ENCODE assay signal across 19 cellular contexts in the genomic region with DNA sequence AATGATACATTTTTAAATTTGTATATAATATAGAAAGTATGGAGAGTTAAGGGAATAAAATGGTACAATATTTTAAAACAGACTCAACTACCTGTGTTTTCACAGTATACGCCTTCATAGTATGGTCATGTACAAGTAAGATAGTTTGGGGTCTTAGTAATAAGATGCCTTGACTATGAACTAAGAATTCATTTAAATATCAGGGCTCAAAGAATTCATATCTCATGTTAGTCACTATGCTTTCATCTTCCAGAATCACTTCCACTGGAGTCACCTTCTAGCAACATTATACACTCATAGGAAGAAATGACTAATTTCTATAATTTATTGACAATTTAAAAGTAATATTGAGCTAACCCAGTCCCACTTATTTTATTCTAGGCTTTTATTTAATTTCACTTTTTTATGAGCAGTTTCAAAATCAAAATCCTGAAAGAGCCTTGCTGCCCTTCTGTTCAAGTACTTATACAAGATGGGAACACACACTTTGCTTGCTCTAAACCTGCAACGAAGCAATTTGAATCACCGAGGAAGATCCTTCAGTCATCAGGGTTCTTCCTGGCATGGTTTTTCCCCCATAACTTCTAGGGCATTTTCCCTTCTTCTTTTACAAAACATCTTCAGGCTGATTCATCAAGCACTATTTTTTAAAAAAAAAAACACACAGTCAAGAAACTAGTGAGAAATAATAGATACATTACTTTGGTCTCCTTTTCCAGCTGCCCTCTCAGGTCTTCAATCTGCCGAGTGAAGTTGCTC.
DNase-seq lines count a peak whose midpoint lies in the region; ATAC-seq, FAIRE-seq and TF ChIP-seq lines count a peak whose summit lies in the region.
"Had no signal": no experiment of that assay in that cellular context is flagged by ENCODE, and none has a peak within 500 bp of the region (broad histone marks: within the 10 kb centered on the region; RNA-seq: fewer than 3 reads in every experiment).

No MANE protein-coding gene starts in this region.

- H3K23ac ChIP-seq in IMR-90 (ENCODE audit: low read depth, low read length), result no peak overlapping the region

- no peak overlapping the region for H2BK15ac ChIP-seq in IMR-90 (ENCODE audit: low read depth, low read length)

- no peak for TF ChIP-seq CTCF in IMR-90 (conservative IDR thresholded peaks at IDR 0.05; ENCODE audit: low read depth, low read length)
- TF ChIP-seq CTCF in bronchial epithelial cell (IDR thresholded peaks at IDR 0.05; ENCODE audit: insufficient read depth, low read length, severe bottlenecking), result no peak

- CTCF ChIA-PET in activated naive CD4-positive, alpha-beta T cell treated with anti-CD3 and anti-CD28 coated beads for 36 hours (lab: Charles Lee), result interaction anchor here (0.5 to 1.0 kb wide), 2 partner anchors 11 to 47 kb away, joined by 3 read pairs; no protein-coding TSS in a partner anchor
- CTCF ChIA-PET in IMR-90 (lab: Yijun Ruan, JAX), result no interaction called here

- no peaks in the 10 kb centered on the region for H3K36me3 ChIP-seq in IMR-90 (ENCODE audit: control insufficient read depth, insufficient read depth, low read length)
- no peaks in the 10 kb centered on the region for H3K36me3 ChIP-seq in bronchial epithelial cell (ENCODE audit: control insufficient read depth, insufficient read depth, low read length)
- H3K36me3 ChIP-seq: MG63 had no signal

- no CpG with 5 or more reads among the region's 4 CpGs for WGBS in IMR-90 (ENCODE audit: extremely low coverage in 2 of 2, insufficient read length in 1 of 2), 2 experiments

- H3K36me3 Mint-ChIP-seq in activated naive CD4-positive, alpha-beta T cell treated with anti-CD3 and anti-CD28 coated beads for 36 hours (ENCODE audit: low read depth), result no peaks in the 10 kb centered on the region
- no peaks in the 10 kb centered on the region for H3K36me3 Mint-ChIP-seq in stimulated activated effector memory CD8-positive, alpha-beta T cell treated with anti-CD3 and anti-CD28 coated beads, Interleukin-12 subunit alpha, Interleukin-12 subunit beta, amount 100 ng/mL, for 72 hours
- H3K36me3 Mint-ChIP-seq: CD4-positive, CD25-positive, alpha-beta regulatory T cell had no signal

- no peaks in the 10 kb centered on the region for H3K9me3 Mint-ChIP-seq in activated naive CD4-positive, alpha-beta T cell treated with anti-CD3 and anti-CD28 coated beads for 36 hours
- H3K9me3 Mint-ChIP-seq in stimulated activated effector memory CD8-positive, alpha-beta T cell treated with anti-CD3 and anti-CD28 coated beads, Interleukin-12 subunit alpha, Interleukin-12 subunit beta, amount 100 ng/mL, for 72 hours, result no peaks in the 10 kb centered on the region

- H3K9me1 ChIP-seq in IMR-90 (ENCODE audit: insufficient read depth, low read length), result no peaks in the 10 kb centered on the region

- H3K27ac ChIP-seq in IMR-90 (ENCODE audit: insufficient read depth, low read length), result no peak overlapping the region

- FAIRE-seq in bronchial epithelial cell (lab: Jason Lieb, UNC), result no peak
- FAIRE-seq: HepG2 had no signal

- H2BK120ac ChIP-seq in IMR-90 (ENCODE audit: low read depth, low read length), result no peak overlapping the region

- H2AK5ac ChIP-seq in IMR-90 (ENCODE audit: low read depth, low read length), result no peak overlapping the region

- H4K5ac ChIP-seq in IMR-90 (ENCODE audit: low read depth, low read length), result no peak overlapping the region

- no peak overlapping the region for H2AFZ ChIP-seq in IMR-90 (replicated peaks; ENCODE audit: low read length, poor library complexity)

- no peaks in the 10 kb centered on the region for H4K20me1 ChIP-seq in IMR-90 (ENCODE audit: insufficient read depth, low read length)

- DNase-seq in activated naive CD4-positive, alpha-beta T cell treated with anti-CD3 and anti-CD28 coated beads for 36 hours, result peak; percentile 6
- DNase-seq in activated naive CD4-positive, alpha-beta T cell (lab: John Stamatoyannopoulos, UW), result no peak
- DNase-seq in IMR-90, result peak; percentile 41
- DNase-seq in bronchial epithelial cell (ENCODE audit: low read depth), result peak; percentile 25
- no peak for DNase-seq in stimulated activated effector memory CD8-positive, alpha-beta T cell treated with anti-CD3 and anti-CD28 coated beads, Interleukin-12 subunit alpha, Interleukin-12 subunit beta, amount 100 ng/mL, for 72 hours (ENCODE audit: low spot score in 2 of 2)
- DNase-seq: ACHN; CD4-positive, CD25-positive, alpha-beta regulatory T cell; MG63; NCI-H1092 treated with DMSO at 0.1 percent for 48 hours; NCI-H1694; NCI-H2107; NCI-H345; NCI-H526 treated with DMSO at 0.1 percent for 48 hours; OCI-M1 had no signal

- in situ Hi-C loops in IMR-90 (cut with MboI; ENCODE audit: low sequenced_read_pairs), result no loop called here

- H3K9ac ChIP-seq in IMR-90 (ENCODE audit: low read depth, low read length), result no peak overlapping the region

- no peak overlapping the region for H3K27ac Mint-ChIP-seq in activated naive CD4-positive, alpha-beta T cell treated with anti-CD3 and anti-CD28 coated beads for 36 hours
- no peak overlapping the region for H3K27ac Mint-ChIP-seq in stimulated activated effector memory CD8-positive, alpha-beta T cell treated with anti-CD3 and anti-CD28 coated beads, Interleukin-12 subunit alpha, Interleukin-12 subunit beta, amount 100 ng/mL, for 72 hours
- H3K27ac Mint-ChIP-seq: CD4-positive, CD25-positive, alpha-beta regulatory T cell had no signal

- no peak overlapping the region for H3K56ac ChIP-seq in IMR-90 (ENCODE audit: extremely low read depth, insufficient read depth, low read length)

- no peak overlapping the region for H3K4me3 Mint-ChIP-seq in activated naive CD4-positive, alpha-beta T cell treated with anti-CD3 and anti-CD28 coated beads for 36 hours
- no peak overlapping the region for H3K4me3 Mint-ChIP-seq in stimulated activated effector memory CD8-positive, alpha-beta T cell treated with anti-CD3 and anti-CD28 coated beads, Interleukin-12 subunit alpha, Interleukin-12 subunit beta, amount 100 ng/mL, for 72 hours
- H3K4me3 Mint-ChIP-seq: CD4-positive, CD25-positive, alpha-beta regulatory T cell had no signal

- peaks cover 11% of the 10 kb centered on the region for H3K27me3 Mint-ChIP-seq in activated naive CD4-positive, alpha-beta T cell treated with anti-CD3 and anti-CD28 coated beads for 36 hours (ENCODE audit: low read depth)

- no peak overlapping the region for H4K91ac ChIP-seq in IMR-90 (ENCODE audit: insufficient read depth, low read depth, low read length)

- no peak for ATAC-seq in IMR-90 (ENCODE audit: low read depth)
- peak; percentile 87 for ATAC-seq in stimulated activated effector memory CD8-positive, alpha-beta T cell treated with anti-CD3 and anti-CD28 coated beads, Interleukin-12 subunit alpha, Interleukin-12 subunit beta, amount 100 ng/mL, for 72 hours
- no peak for ATAC-seq in GM21529 (IDR thresholded peaks at IDR 0.05; ENCODE audit: unreplicated experiment)
- no peak for ATAC-seq in HG03571 (IDR thresholded peaks at IDR 0.05; ENCODE audit: unreplicated experiment)
- no peak for ATAC-seq in GM18867 (IDR thresholded peaks at IDR 0.05; ENCODE audit: unreplicated experiment)
- ATAC-seq: GM12878, HepG2 had no signal

- H3K4me1 Mint-ChIP-seq in activated naive CD4-positive, alpha-beta T cell treated with anti-CD3 and anti-CD28 coated beads for 36 hours (ENCODE audit: low read depth), result peaks cover 18% of the 10 kb centered on the region
- peaks cover 6% of the 10 kb centered on the region for H3K4me1 Mint-ChIP-seq in stimulated activated effector memory CD8-positive, alpha-beta T cell treated with anti-CD3 and anti-CD28 coated beads, Interleukin-12 subunit alpha, Interleukin-12 subunit beta, amount 100 ng/mL, for 72 hours
- H3K4me1 Mint-ChIP-seq: CD4-positive, CD25-positive, alpha-beta regulatory T cell had no signal

- H2BK5ac ChIP-seq in IMR-90 (ENCODE audit: low read depth, low read length, poor library complexity, severe bottlenecking), result no peak overlapping the region

- H3K4me3 ChIP-seq in IMR-90 (ENCODE audit: insufficient read depth, low read depth, low read length), result no peak overlapping the region
- H3K4me3 ChIP-seq in bronchial epithelial cell (ENCODE audit: low read depth, low read length), result no peak overlapping the region
- H3K4me3 ChIP-seq: GM12878, MG63 had no signal

- no peak overlapping the region for H3K4ac ChIP-seq in IMR-90 (ENCODE audit: low read depth, low read length)

- no peaks in the 10 kb centered on the region for H3K9me3 ChIP-seq in IMR-90 (ENCODE audit: control insufficient read depth, insufficient read depth, low read length)
- H3K9me3 ChIP-seq: MG63 had no signal

- H4K8ac ChIP-seq in IMR-90 (ENCODE audit: low read depth in 2 of 2, low read length in 2 of 2), result no peak overlapping the region

- H2BK20ac ChIP-seq in IMR-90 (ENCODE audit: low read depth, low read length), result no peak overlapping the region

- no peak overlapping the region for H3K14ac ChIP-seq in IMR-90 (replicated peaks; ENCODE audit: low read depth, low read length)

- dilution Hi-C loops in IMR-90 (cut with HindIII; ENCODE audit: low sequenced_read_pairs, unreplicated experiment), result no loop called here

- H2AK9ac ChIP-seq in IMR-90 (replicated peaks; ENCODE audit: low read depth, low read length, poor library complexity), result no peak overlapping the region

- intact Hi-C loops in activated naive CD4-positive, alpha-beta T cell treated with anti-CD3 and anti-CD28 coated beads for 36 hours (cut with micrococcal nuclease), result loop anchor here (1.0 to 5.0 kb wide), 7 partner anchors 28 to 474 kb away; a partner anchor contains a TSS
- intact Hi-C loops in IMR-90 (cut with micrococcal nuclease), result no loop called here

- no peak for TF ChIP-seq POLR2A in IMR-90 (IDR thresholded peaks at IDR 0.05; ENCODE audit: low read depth, low read length)

- POLR2A ChIA-PET in IMR-90 (lab: Charles Lee; ENCODE audit: unreplicated experiment), result no interaction called here

- H3K4me2 ChIP-seq in IMR-90 (ENCODE audit: low read depth, low read length), result peak overlapping the region; percentile 61; the same call in 1 of the 2 replicates

- H3K18ac ChIP-seq in IMR-90 (ENCODE audit: low read depth, low read length), result no peak overlapping the region; the same call in 1 of the 2 replicates

- TF ChIP-seq RAD21 in IMR-90 (IDR thresholded peaks at IDR 0.05; ENCODE audit: low read length), result no peak

- no peaks in the 10 kb centered on the region for H3K79me1 ChIP-seq in IMR-90 (ENCODE audit: low read depth in 1 of 2, low read length in 2 of 2)

- no TSS peak for BruUV-seq in IMR-90 (replicated peaks; lab: Mats Ljungman, UMichigan)

- no peaks in the 10 kb centered on the region for H3K27me3 ChIP-seq in IMR-90 (ENCODE audit: control insufficient read depth, insufficient read depth, low read length)
- H3K27me3 ChIP-seq in bronchial epithelial cell (ENCODE audit: control insufficient read depth, insufficient read depth, low read length), result no peaks in the 10 kb centered on the region
- H3K27me3 ChIP-seq: MG63 had no signal

- peaks cover 1% of the 10 kb centered on the region; the same call in 1 of the 2 replicates for H3K4me1 ChIP-seq in IMR-90 (ENCODE audit: control insufficient read depth, insufficient read depth, low read length)

TF ChIP-seq in IMR-90, 13 proteins besides CTCF, POLR2A, EP300 and RAD21 (continues in another document):
- TF ChIP-seq MXI1 (IDR thresholded peaks at IDR 0.05; ENCODE audit: borderline replicate concordance, low read depth, low read length), result no peak
- TF ChIP-seq RFX5 (IDR thresholded peaks at IDR 0.05; ENCODE audit: low read depth, low read length), result no peak
- no peak for TF ChIP-seq CEBPB (IDR thresholded peaks at IDR 0.05; ENCODE audit: low read depth, low read length)

Comparison
In these comparisons a context has a peak if more than half of its experiments do, and no peak if none do; other contexts are left out.
1. DNase-seq: peak in activated naive CD4-positive, alpha-beta T cell treated with anti-CD3 and anti-CD28 coated beads for 36 hours (single experiment), IMR-90 (single experiment) and bronchial epithelial cell (single experiment); none in activated naive CD4-positive, alpha-beta T cell (0 of 4) and stimulated activated effector memory CD8-positive, alpha-beta T cell treated with anti-CD3 and anti-CD28 coated beads, Interleukin-12 subunit alpha, Interleukin-12 subunit beta, amount 100 ng/mL, for 72 hours (0 of 2).